20 cellular contexts compared by ENCODE assay signal in the genomic region with DNA sequence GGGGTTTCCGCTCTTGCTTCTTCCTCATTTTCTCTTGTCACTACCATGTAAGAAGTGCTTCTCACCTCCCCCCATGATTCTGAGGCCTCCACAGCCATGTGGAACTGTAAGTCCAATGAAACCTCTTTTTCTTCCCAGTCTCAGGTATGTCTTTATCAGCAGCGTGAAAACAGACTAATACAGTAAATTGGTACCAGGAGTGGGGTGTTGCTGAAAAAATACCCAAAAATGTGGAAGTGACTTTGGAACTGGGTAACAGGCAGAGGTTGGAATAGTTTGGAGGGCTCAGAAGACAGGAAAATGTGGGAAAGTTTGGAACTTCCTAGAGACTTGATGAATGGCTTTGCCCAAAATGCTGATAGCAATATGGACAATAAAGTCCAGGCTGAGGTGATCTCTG. TPM values are rescaled to one million over a fixed set of nuclear protein-coding genes. Genes with fewer than 3 reads are reported as not detected.
"Had no signal": no experiment of that assay in that cellular context is flagged by ENCODE, and none has a peak within 500 bp of the region (broad histone marks: within the 10 kb centered on the region; RNA-seq: fewer than 3 reads in every experiment).

No MANE protein-coding gene starts in this region.

RNA-seq across cellular contexts. Expression of a gene that starts 15.4 kb away (rescaled TPM):
- total RNA-seq: activated naive CD4-positive, alpha-beta T cell treated with anti-CD3 and anti-CD28 coated beads for 36 hours; activated naive CD4-positive, alpha-beta T cell treated with anti-CD3 and anti-CD28 coated beads, Interleukin-2, amount 50 U/mL, for 72 hours; activated naive CD8-positive, alpha-beta T cell treated with anti-CD3 and anti-CD28 coated beads for 36 hours; activated naive CD8-positive, alpha-beta T cell treated with anti-CD3 and anti-CD28 coated beads, Interleukin-2, amount 10 ng/mL, durations not matched to agents 7 days and 5 days; activated T-cell treated with anti-CD3 and anti-CD28 coated beads, Interleukin-2, amount 50 U/mL, for 4 hours; activated T-cell treated with anti-CD3 and anti-CD28 coated beads, Interleukin-2, amount 50 U/mL, for 72 hours; activated T-helper 1 cell treated with anti-CD3 and anti-CD28 coated beads, Interleukin-12 subunit alpha, Interleukin-12 subunit beta, Interleukin-2, Interleukin-4 antibody, amounts not matched to agents 30 ng/mL and 10 ng/mL and 1 ng/mL, durations not matched to agents 14 hours and 24 hours and 36 hours; activated T-helper 17 cell treated with anti-CD3 and anti-CD28 coated beads, Interleukin-2, amount 50 U/mL, for 72 hours; activated T-helper 2 cell treated with anti-CD3 and anti-CD28 coated beads, Interferon-gamma antibody, Interleukin-2, Interleukin-4, amounts not matched to agents 10 μg/mL and 5 μg/mL and 100 μg/mL, durations not matched to agents 14 hours and 24 hours and 36 hours; aorta; ascending aorta; body of pancreas; breast epithelium; cardiac muscle cell; cardiac septum; cerebellum; chondrocyte had no signal
- polyA plus RNA-seq: adrenal gland, aorta had no signal

RNA-seq across cellular contexts. Expression of a gene that starts 57.0 kb away (rescaled TPM):
- total RNA-seq: activated naive CD4-positive, alpha-beta T cell treated with anti-CD3 and anti-CD28 coated beads for 36 hours; activated naive CD4-positive, alpha-beta T cell treated with anti-CD3 and anti-CD28 coated beads, Interleukin-2, amount 50 U/mL, for 72 hours; activated naive CD8-positive, alpha-beta T cell treated with anti-CD3 and anti-CD28 coated beads for 36 hours; activated naive CD8-positive, alpha-beta T cell treated with anti-CD3 and anti-CD28 coated beads, Interleukin-2, amount 10 ng/mL, durations not matched to agents 7 days and 5 days; activated T-cell treated with anti-CD3 and anti-CD28 coated beads, Interleukin-2, amount 50 U/mL, for 4 hours; activated T-cell treated with anti-CD3 and anti-CD28 coated beads, Interleukin-2, amount 50 U/mL, for 72 hours; activated T-helper 1 cell treated with anti-CD3 and anti-CD28 coated beads, Interleukin-12 subunit alpha, Interleukin-12 subunit beta, Interleukin-2, Interleukin-4 antibody, amounts not matched to agents 30 ng/mL and 10 ng/mL and 1 ng/mL, durations not matched to agents 14 hours and 24 hours and 36 hours; activated T-helper 17 cell treated with anti-CD3 and anti-CD28 coated beads, Interleukin-2, amount 50 U/mL, for 72 hours; activated T-helper 2 cell treated with anti-CD3 and anti-CD28 coated beads, Interferon-gamma antibody, Interleukin-2, Interleukin-4, amounts not matched to agents 10 μg/mL and 5 μg/mL and 100 μg/mL, durations not matched to agents 14 hours and 24 hours and 36 hours; adrenal gland; aorta; ascending aorta; astrocyte; body of pancreas; breast epithelium; cardiac muscle cell; cardiac septum; cerebellum; chondrocyte had no signal
- polyA plus RNA-seq: adipose tissue, aorta, cardiac muscle cell had no signal
